Comparison of ENCODE assay signal across 8 cellular contexts in genomic region chr14:102063092-102063807, GRCh38. TPM values are rescaled to one million over a fixed set of nuclear protein-coding genes. Genes with fewer than 3 reads are reported as not detected.
DNase-seq lines count a peak whose midpoint lies in the region; ATAC-seq and FAIRE-seq lines count a peak whose summit lies in the region.

No MANE protein-coding gene starts in this region.

- no peak overlapping the region for H3K4me3 Mint-ChIP-seq in activated naive CD8-positive, alpha-beta T cell treated with anti-CD3 and anti-CD28 coated beads, Interleukin-2, amount 50 U/mL, for 24 hours

- ATAC-seq in GM18861 (IDR thresholded peaks at IDR 0.05; ENCODE audit: unreplicated experiment) (peak; percentile 46), HG02970 (IDR thresholded peaks at IDR 0.05; ENCODE audit: low FRiP score, unreplicated experiment) (no peak)
- peak; percentile 84 for ATAC-seq in activated naive CD8-positive, alpha-beta T cell treated with anti-CD3 and anti-CD28 coated beads, Interleukin-2, amount 50 U/mL, for 24 hours

- H3K4me1 Mint-ChIP-seq in activated naive CD8-positive, alpha-beta T cell treated with anti-CD3 and anti-CD28 coated beads, Interleukin-2, amount 50 U/mL, for 24 hours, result peaks cover 10% of the 10 kb centered on the region

- intact Hi-C loops in cardiac septum (cut with DNase I), result loop anchor here (5.0 kb wide), 1 partner anchor 34 kb away; no protein-coding TSS in a partner anchor

- no peaks in the 10 kb centered on the region for H3K36me3 Mint-ChIP-seq in activated naive CD8-positive, alpha-beta T cell treated with anti-CD3 and anti-CD28 coated beads, Interleukin-2, amount 50 U/mL, for 24 hours (ENCODE audit: low read depth)

- peak; percentile 96 for DNase-seq in NAMALWA (ENCODE audit: low spot score)
- DNase-seq in SW480 (ENCODE audit: low spot score), result peak; percentile 95
- peak; percentile 75 for DNase-seq in activated naive CD8-positive, alpha-beta T cell treated with anti-CD3 and anti-CD28 coated beads, Interleukin-2, amount 50 U/mL, for 24 hours
- DNase-seq in cardiac septum (ENCODE audit: low spot score), result peak; percentile 91
- peak; percentile 60 for DNase-seq in putamen (ENCODE audit: low spot score)

- H3K9me3 Mint-ChIP-seq in activated naive CD8-positive, alpha-beta T cell treated with anti-CD3 and anti-CD28 coated beads, Interleukin-2, amount 50 U/mL, for 24 hours, result no peaks in the 10 kb centered on the region

- H3K27ac Mint-ChIP-seq in activated naive CD8-positive, alpha-beta T cell treated with anti-CD3 and anti-CD28 coated beads, Interleukin-2, amount 50 U/mL, for 24 hours, result no peak overlapping the region

- H3K27me3 Mint-ChIP-seq in activated naive CD8-positive, alpha-beta T cell treated with anti-CD3 and anti-CD28 coated beads, Interleukin-2, amount 50 U/mL, for 24 hours, result no peaks in the 10 kb centered on the region

- peak; percentile 91 for FAIRE-seq in A204.1 (lab: Jason Lieb, UNC)

RNA-seq across cellular contexts. Expression of gene HSP90AA1, which starts 23.6 kb away (rescaled TPM):
- total RNA-seq in cardiac septum, result 475 TPM
